Comparison of ENCODE assay signal across 15 cellular contexts in the genomic region with DNA sequence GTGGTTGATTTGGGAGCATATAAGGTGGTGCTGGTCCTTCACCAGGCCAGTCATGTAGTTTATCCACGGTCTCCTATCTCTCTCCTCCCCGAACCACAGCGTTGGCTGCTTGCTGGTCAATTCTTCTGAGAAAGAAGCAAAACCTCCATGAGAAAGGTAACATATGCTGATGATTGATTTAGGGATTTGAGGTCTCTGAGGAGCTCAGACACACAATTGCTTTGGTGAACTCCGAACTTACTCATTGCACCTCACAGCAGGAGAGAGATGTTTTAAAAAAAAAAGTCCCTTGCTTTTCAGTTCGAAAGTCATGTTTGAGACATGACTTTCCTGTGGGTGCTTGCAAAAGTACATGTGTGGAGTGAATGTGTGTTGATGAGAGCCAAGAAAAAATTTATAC.
DNase-seq lines count a peak whose midpoint lies in the region; ATAC-seq and TF ChIP-seq lines count a peak whose summit lies in the region.
"Had no signal": no experiment of that assay in that cellular context is flagged by ENCODE, and none has a peak within 500 bp of the region (broad histone marks: within the 10 kb centered on the region; RNA-seq: fewer than 3 reads in every experiment).

No MANE protein-coding gene starts in this region.

- peak; percentile 11 for DNase-seq in GM06990 (ENCODE audit: extremely low read depth, insufficient read length)
- DNase-seq in stimulated activated CD4-positive, alpha-beta T cell treated with anti-CD3 and anti-CD28 coated beads, Interleukin-12 subunit alpha, Interleukin-12 subunit beta, amount 100 ng/mL, for 4 hours, result no peak
- no peak for DNase-seq in NCI-H446 treated with DMSO at 0.1 percent for 48 hours (lab: John Stamatoyannopoulos, UW)
- no peak for DNase-seq in activated CD8-positive, alpha-beta memory T cell treated with anti-CD3 and anti-CD28 coated beads for 24 hours
- DNase-seq in amygdala (lab: John Stamatoyannopoulos, UW), result no peak
- DNase-seq: C1 segment of cervical spinal cord, DMS153, GM23248, NCI-H1092 treated with DMSO at 0.1 percent for 48 hours, NCI-H1694, NCI-H774, SHP77 treated with DMSO at 0.1 percent for 48 hours had no signal

- no peak for TF ChIP-seq CTCF in GM06990 (IDR thresholded peaks at IDR 0.05; ENCODE audit: insufficient read depth, low read length, poor library complexity, severe bottlenecking)

- H3K36me3 ChIP-seq in GM06990 (ENCODE audit: control insufficient read depth, insufficient read depth, low read length), result no peaks in the 10 kb centered on the region

- no peak overlapping the region for H3K4me3 ChIP-seq in GM06990 (replicated peaks; ENCODE audit: low read depth, low read length)
- H3K4me3 ChIP-seq: GM23248 had no signal

- H3K27me3 ChIP-seq in GM06990 (replicated peaks; ENCODE audit: control insufficient read depth, insufficient read depth, low read length), result no peaks in the 10 kb centered on the region

- ATAC-seq in GM18868 (IDR thresholded peaks at IDR 0.05; ENCODE audit: unreplicated experiment) (peak; percentile 55), HG02571 (IDR thresholded peaks at IDR 0.05; ENCODE audit: unreplicated experiment) (peak; percentile 52), HG03565 (IDR thresholded peaks at IDR 0.05; ENCODE audit: unreplicated experiment) (peak; percentile 57)
